Comparison of ENCODE assay signal across 9 cellular contexts in genomic region chr7:50278120-50278519, GRCh38. TPM values are rescaled to one million over a fixed set of nuclear protein-coding genes. Genes with fewer than 3 reads are reported as not detected.
"Had no signal": no experiment of that assay in that cellular context is flagged by ENCODE, and none has a peak within 500 bp of the region (broad histone marks: within the 10 kb centered on the region; RNA-seq: fewer than 3 reads in every experiment).

No MANE protein-coding gene starts in this region.

- H3K9me3 Mint-ChIP-seq: GM23338, IgD-negative memory B cell had no signal

- H3K27ac Mint-ChIP-seq: GM23338, H9 had no signal

- DNase-seq: H9, HCEC 1CT had no signal

- H3K4me1 Mint-ChIP-seq: GM23338, H9 had no signal

- FAIRE-seq: H1, H54, HepG2 had no signal

- H3K27ac ChIP-seq: HL-60 had no signal

- H3K4me3 Mint-ChIP-seq: GM23338, H9 had no signal

- H3K4me3 ChIP-seq: GM23338 had no signal

- ATAC-seq: GM23338, HepG2 had no signal

RNA-seq across cellular contexts. Expression of gene IKZF1, which starts 26.4 kb away (rescaled TPM):
- total RNA-seq: HepG2, HT1080 had no signal
- polyA plus RNA-seq: HepG2 had no signal
